In genomic region chr11:64876835-64877341, GRCh38 we compare ENCODE assay signal across 9 cellular contexts. TPM values are rescaled to one million over a fixed set of nuclear protein-coding genes. Genes with fewer than 3 reads are reported as not detected.
DNase-seq lines count a peak whose midpoint lies in the region; ATAC-seq and TF ChIP-seq lines count a peak whose summit lies in the region.
"Had no signal": no experiment of that assay in that cellular context is flagged by ENCODE, and none has a peak within 500 bp of the region (broad histone marks: within the 10 kb centered on the region; RNA-seq: fewer than 3 reads in every experiment).

No MANE protein-coding gene starts in this region.

- TF ChIP-seq CTCF in LNCaP clone FGC (IDR thresholded peaks at IDR 0.05; ENCODE audit: control insufficient read depth, extremely low read depth, insufficient read depth) = no peak
- no peak for TF ChIP-seq CTCF in GM10266 (IDR thresholded peaks at IDR 0.05; ENCODE audit: control insufficient read depth, insufficient read depth, low read depth, missing control alignments)

- H3K27ac ChIP-seq in CD4-positive, CD25-positive, alpha-beta regulatory T cell (ENCODE audit: insufficient read depth, low read length, poor library complexity, severe bottlenecking) = peak overlapping the region; percentile 78
- H3K27ac ChIP-seq in cingulate gyrus (ENCODE audit: low read depth, low read length) = peak overlapping the region; percentile 94

- H3K36me3 ChIP-seq in CD4-positive, CD25-positive, alpha-beta regulatory T cell (ENCODE audit: control insufficient read depth, insufficient read depth, low read length) = peaks cover 33% of the 10 kb centered on the region
- peaks cover under 1% of the 10 kb centered on the region for H3K36me3 ChIP-seq in mucosa of stomach (ENCODE audit: control insufficient read depth, insufficient read depth, low read length)

- no peak for DNase-seq in CD4-positive, CD25-positive, alpha-beta regulatory T cell
- no peak for DNase-seq in LNCaP clone FGC (ENCODE audit: low read depth)
- no peak for DNase-seq in GM10266 (ENCODE audit: extremely low spot score)

- no peaks in the 10 kb centered on the region for H3K27me3 ChIP-seq in CD4-positive, CD25-positive, alpha-beta regulatory T cell (ENCODE audit: control insufficient read depth, insufficient read depth, low read length)
- no peaks in the 10 kb centered on the region for H3K27me3 ChIP-seq in mucosa of stomach (ENCODE audit: control insufficient read depth, insufficient read depth, low read length)

- H3K4me1 ChIP-seq in CD4-positive, CD25-positive, alpha-beta regulatory T cell (ENCODE audit: control insufficient read depth, insufficient read depth, low read length, poor library complexity, severe bottlenecking) = peaks cover 80% of the 10 kb centered on the region
- peaks cover 34% of the 10 kb centered on the region for H3K4me1 ChIP-seq in mucosa of stomach (ENCODE audit: control insufficient read depth, insufficient read depth, low read length)

- peak overlapping the region; percentile 94 for H3K4me3 ChIP-seq in CD4-positive, CD25-positive, alpha-beta regulatory T cell (ENCODE audit: low read depth, low read length)
- H3K4me3 ChIP-seq in LNCaP clone FGC (ENCODE audit: low read depth, low read length) = peak overlapping the region; percentile 62
- H3K4me3 ChIP-seq in mucosa of stomach (ENCODE audit: low read length) = peak overlapping the region; percentile 36

- peak overlapping the region; percentile 82 for H3K9ac ChIP-seq in mucosa of stomach (ENCODE audit: low read length)

- ATAC-seq in CD4-positive, CD25-positive, alpha-beta regulatory T cell (ENCODE audit: low read depth in 2 of 2) = no peak
- ATAC-seq in HG03280 (IDR thresholded peaks at IDR 0.05; ENCODE audit: unreplicated experiment) (no peak), GM19351 (IDR thresholded peaks at IDR 0.05; ENCODE audit: unreplicated experiment) (no peak), HG02973 (IDR thresholded peaks at IDR 0.05; ENCODE audit: unreplicated experiment) (no peak)

- H3K27me3 Mint-ChIP-seq in CD4-positive, CD25-positive, alpha-beta regulatory T cell = no peaks in the 10 kb centered on the region

- H3K4me3 Mint-ChIP-seq in CD4-positive, CD25-positive, alpha-beta regulatory T cell = peak overlapping the region; percentile 96 to 100 (median 100)

- peak overlapping the region; percentile 91 to 96 (median 92) for H3K27ac Mint-ChIP-seq in CD4-positive, CD25-positive, alpha-beta regulatory T cell

- peaks cover 0 to 3% (median 0%) of the 10 kb centered on the region in 7 donors for H3K9me3 Mint-ChIP-seq in CD4-positive, CD25-positive, alpha-beta regulatory T cell

- peaks cover 43% of the 10 kb centered on the region for H3K36me3 Mint-ChIP-seq in CD4-positive, CD25-positive, alpha-beta regulatory T cell

- no peaks in the 10 kb centered on the region for H3K9me3 ChIP-seq in CD4-positive, CD25-positive, alpha-beta regulatory T cell (ENCODE audit: control insufficient read depth in 2 of 2, low read length in 2 of 2)
- no peaks in the 10 kb centered on the region for H3K9me3 ChIP-seq in mucosa of stomach (ENCODE audit: control insufficient read depth, low read length)

- peaks cover 0 to 72% (median 42%) of the 10 kb centered on the region in 4 donors for H3K4me1 Mint-ChIP-seq in CD4-positive, CD25-positive, alpha-beta regulatory T cell

RNA-seq across cellular contexts. Expression of gene EHD1, which starts 1.5 kb away (rescaled TPM):
- total RNA-seq in CD4-positive, CD25-positive, alpha-beta regulatory T cell = 201 TPM
- 100 to 1,000 TPM; 180 to 223 (median 183) TPM for polyA plus RNA-seq in CD4-positive, CD25-positive, alpha-beta regulatory T cell

RNA-seq across cellular contexts. Expression of gene CDC42BPG, which starts 32.4 kb away (rescaled TPM):
- 11.6 TPM for total RNA-seq in CD4-positive, CD25-positive, alpha-beta regulatory T cell
- under 1 TPM in 2 of 4 donors, not detected in 2; 0.11 to 0.13 TPM for polyA plus RNA-seq in CD4-positive, CD25-positive, alpha-beta regulatory T cell

RNA-seq across cellular contexts. Expression of gene ATG2A, which starts 40.1 kb away (rescaled TPM):
- total RNA-seq in CD4-positive, CD25-positive, alpha-beta regulatory T cell = 234 TPM
- polyA plus RNA-seq in CD4-positive, CD25-positive, alpha-beta regulatory T cell = 1 to 10 TPM; 5.8 to 8.0 (median 6.4) TPM

RNA-seq across cellular contexts. Expression of gene PPP2R5B, which starts 47.6 kb away (rescaled TPM):
- 34.5 TPM for total RNA-seq in CD4-positive, CD25-positive, alpha-beta regulatory T cell
- polyA plus RNA-seq in CD4-positive, CD25-positive, alpha-beta regulatory T cell = 1 to 10 TPM; 3.6 to 4.9 (median 3.8) TPM

RNA-seq across cellular contexts. Expression of gene GPHA2, which starts 58.8 kb away (rescaled TPM):
- not detected for total RNA-seq in CD4-positive, CD25-positive, alpha-beta regulatory T cell
- polyA plus RNA-seq in CD4-positive, CD25-positive, alpha-beta regulatory T cell = not detected
- total RNA-seq: HT1080 had no signal

Comparison
In these comparisons a context has a peak if more than half of its experiments do, and no peak if none do; other contexts are left out.
1. H3K4me3 ChIP-seq: peak in every context shown above with its lines; median percentile 94 in CD4-positive, CD25-positive, alpha-beta regulatory T cell; 62 in LNCaP clone FGC; 36 in mucosa of stomach.